8 cellular contexts compared by ENCODE assay signal in the genomic region with DNA sequence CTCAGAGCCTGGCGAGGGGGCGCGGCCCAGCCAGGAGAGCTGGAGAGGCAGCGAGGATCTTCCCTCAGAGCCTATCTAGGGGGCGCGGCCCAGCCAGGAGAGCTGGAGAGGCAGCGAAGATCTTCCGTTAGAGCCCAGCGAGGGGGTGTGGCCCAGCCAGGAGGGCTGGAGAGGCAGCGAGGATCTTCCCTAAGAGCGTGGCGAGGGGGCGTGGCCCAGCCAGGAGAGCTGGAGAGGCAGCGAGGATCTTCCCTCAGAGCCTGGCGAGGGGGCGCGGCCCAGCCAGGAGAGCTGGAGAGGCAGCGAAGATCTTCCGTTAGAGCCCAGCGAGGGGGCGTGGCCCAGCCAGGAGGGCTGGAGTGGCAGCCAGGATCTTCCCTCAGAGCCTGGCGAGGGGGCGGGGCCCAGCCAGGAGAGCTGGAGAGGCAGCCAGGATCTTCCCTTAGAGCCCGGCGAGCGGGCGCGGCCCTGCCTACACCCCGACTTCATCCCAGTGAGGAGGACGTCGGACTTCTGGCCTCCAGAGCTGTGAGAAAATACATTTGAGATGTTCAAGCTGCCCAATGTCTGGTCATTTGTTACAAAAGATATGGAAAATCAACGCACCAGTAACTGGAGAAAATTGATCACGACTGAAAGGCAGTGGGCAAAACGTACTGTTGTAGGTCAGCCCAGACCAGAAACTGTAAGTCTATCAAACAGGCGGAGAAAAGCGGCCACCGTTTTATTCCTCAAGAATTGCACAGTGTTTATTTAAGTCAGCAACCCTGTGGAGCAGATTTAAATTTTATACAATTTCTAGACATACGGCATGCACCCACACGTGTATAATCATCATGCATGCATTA.
DNase-seq lines count a peak whose midpoint lies in the region; ATAC-seq, FAIRE-seq and TF ChIP-seq lines count a peak whose summit lies in the region.

No MANE protein-coding gene starts in this region.

- DNase-seq in A549 (ENCODE audit: low read depth in 1 of 2, low spot score in 1 of 2) (peak; percentile 84 to 99), GM19240 (ENCODE audit: insufficient read length, low spot score) (peak; percentile 14), NCI-H1417 treated with DMSO at 0.1 percent for 48 hours (lab: John Stamatoyannopoulos, UW) (peak; percentile 48), left colon (peak; percentile 76 to 92), OCI-M2 (lab: John Stamatoyannopoulos, UW; ENCODE audit: unreplicated experiment) (no peak)
- DNase-seq in stimulated activated CD4-positive, alpha-beta T cell treated with anti-CD3 and anti-CD28 coated beads, Interleukin-1b, Interleukin-23, amount 100 ng/mL, for 24 hours (ENCODE audit: low read depth in 4 of 4, low spot score in 1 of 4): peak; percentile 13 to 21 (median 21)

- POLR2A ChIA-PET in A549 (lab: Yijun Ruan, JAX): interaction anchor here (0.6 to 2.3 kb wide), 6 partner anchors 16 to 63 kb away, joined by 3 to 31 read pairs (median 5); a partner anchor contains a TSS

- peaks cover 10% of the 10 kb centered on the region; the same call in 2 of the 3 replicates for H3K4me1 ChIP-seq in A549

- H3K9me3 ChIP-seq in A549: no peaks in the 10 kb centered on the region

- H3K36me3 Mint-ChIP-seq in dendritic cell treated with granulocyte-macrophage colony-stimulating factor and Interleukin-4, amounts not matched to agents 40 ng/mL and 50 ng/mL, for 4 days (ENCODE audit: low read depth): no peaks in the 10 kb centered on the region

- no peak; the same call in 1 of the 2 replicates for TF ChIP-seq POLR2A in A549 (IDR thresholded peaks at IDR 0.05; ENCODE audit: low read length)

- peak; percentile 100 for FAIRE-seq in A549 (lab: Jason Lieb, UNC)

- peaks cover 16% of the 10 kb centered on the region for H3K4me1 Mint-ChIP-seq in dendritic cell treated with granulocyte-macrophage colony-stimulating factor and Interleukin-4, amounts not matched to agents 40 ng/mL and 50 ng/mL, for 4 days (ENCODE audit: low read depth)

- ATAC-seq in A549: peak; percentile 89 to 93
- ATAC-seq in left colon: peak; percentile 57

- H3K4me3 ChIP-seq in A549 (peak overlapping the region; percentile 48), WI38 (ENCODE audit: low read depth, low read length) (peak overlapping the region; percentile 56)

- H3K4me2 ChIP-seq in A549: peak overlapping the region; percentile 87

- peak overlapping the region; percentile 76 for H3K27ac ChIP-seq in A549

- 5% methylated on average over 39 of the region's 39 CpGs for WGBS in A549 (ENCODE audit: missing lambda C conversion rate)

- TF ChIP-seq EP300 in A549 (IDR thresholded peaks at IDR 0.05): no peak

- peaks cover 33% of the 10 kb centered on the region for H3K27me3 Mint-ChIP-seq in dendritic cell treated with granulocyte-macrophage colony-stimulating factor and Interleukin-4, amounts not matched to agents 40 ng/mL and 50 ng/mL, for 4 days

- intact Hi-C loops in dendritic cell treated with granulocyte-macrophage colony-stimulating factor and Interleukin-4, amounts not matched to agents 40 ng/mL and 50 ng/mL, for 4 days (cut with micrococcal nuclease): no loop called here
- intact Hi-C loops in left colon (cut with DNase I, micrococcal nuclease): no loop called here

- peak overlapping the region; percentile 77 for H3K4me3 Mint-ChIP-seq in dendritic cell treated with granulocyte-macrophage colony-stimulating factor and Interleukin-4, amounts not matched to agents 40 ng/mL and 50 ng/mL, for 4 days

- TF ChIP-seq RAD21 in A549 (conservative IDR thresholded peaks at IDR 0.05 in 1 of 2, IDR thresholded peaks at IDR 0.05 in 1 of 2): no peak

- TF ChIP-seq CTCF in A549 (IDR thresholded peaks at IDR 0.05): no peak
- no peak for TF ChIP-seq CTCF in WI38 (IDR thresholded peaks at IDR 0.05; ENCODE audit: low read depth, low read length)

- CTCF ChIA-PET in A549 (lab: Yijun Ruan, JAX): interaction anchor here (0.7 to 7.6 kb wide), 5 partner anchors 10 to 810 kb away, joined by 3 to 38 read pairs (median 3); no protein-coding TSS in a partner anchor

- H3K27ac Mint-ChIP-seq in dendritic cell treated with granulocyte-macrophage colony-stimulating factor and Interleukin-4, amounts not matched to agents 40 ng/mL and 50 ng/mL, for 4 days: no peak overlapping the region

- H3K9me3 Mint-ChIP-seq in dendritic cell treated with granulocyte-macrophage colony-stimulating factor and Interleukin-4, amounts not matched to agents 40 ng/mL and 50 ng/mL, for 4 days: no peaks in the 10 kb centered on the region

TF ChIP-seq in A549, 52 proteins besides CTCF, POLR2A, EP300 and RAD21:
- TF ChIP-seq MYC (IDR thresholded peaks at IDR 0.05; ENCODE audit: borderline replicate concordance, low read length): 0 out of 2 replicates have a peak, but pooled peaks have one; percentile 27
- TF ChIP-seq ZNF302 (CRISPR knock-in tag; IDR thresholded peaks at IDR 0.05): no peak
- TF ChIP-seq JUN (IDR thresholded peaks at IDR 0.05): peak in 1 of 2 experiments; percentile 39; a peak in 1 of 5 replicates
- TF ChIP-seq MAZ (IDR thresholded peaks at IDR 0.05; ENCODE audit: borderline replicate concordance, low read depth, low read length): no peak
- no peak for TF ChIP-seq TP53 (CRISPR knock-in tag; IDR thresholded peaks at IDR 0.05)
